ENCODE assay signal across 16 cellular contexts in the genomic region with DNA sequence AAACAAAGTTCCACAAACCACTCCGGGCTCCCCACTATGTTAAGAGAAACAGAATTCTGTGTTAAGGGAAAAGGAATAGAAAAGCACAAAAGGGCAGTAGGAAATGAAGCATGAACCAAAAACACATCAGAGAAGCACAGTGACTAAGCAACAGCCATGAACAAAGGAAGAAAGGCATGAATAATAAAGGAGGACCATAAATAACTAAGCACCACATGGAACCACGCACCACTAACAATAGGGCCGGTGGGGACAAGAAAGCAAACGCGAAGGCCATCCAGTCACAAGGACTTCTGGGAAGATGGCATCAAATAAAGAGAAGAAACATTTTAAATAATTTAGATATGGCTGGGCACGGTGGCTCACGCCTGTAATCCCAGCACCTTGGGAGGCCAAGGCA. TPM values are rescaled to one million over a fixed set of nuclear protein-coding genes. Genes with fewer than 3 reads are reported as not detected.
DNase-seq lines count a peak whose midpoint lies in the region; ATAC-seq, FAIRE-seq and TF ChIP-seq lines count a peak whose summit lies in the region.
"Had no signal": no experiment of that assay in that cellular context is flagged by ENCODE, and none has a peak within 500 bp of the region (broad histone marks: within the 10 kb centered on the region; RNA-seq: fewer than 3 reads in every experiment).

No MANE protein-coding gene starts in this region.

- DNase-seq in GM12891 (ENCODE audit: insufficient read length, low spot score) (no peak), Peyer's patch (no peak), sigmoid colon (no peak), AG08395 (ENCODE audit: low spot score) (no peak)
- no peak for DNase-seq in stimulated activated CD4-positive, alpha-beta T cell treated with anti-CD3 and anti-CD28 coated beads, Interleukin-12 subunit alpha, Interleukin-12 subunit beta, amount 100 ng/mL, for 4 hours
- no peak for DNase-seq in activated CD4-positive, alpha-beta T cell treated with anti-CD3 and anti-CD28 coated beads, Interleukin-2, amount 50 U/mL, for 48 hours
- DNase-seq: DMS79 treated with DMSO at 0.1 percent for 48 hours, GOT3, heart left ventricle, NCI-H1092, occipital lobe had no signal

- FAIRE-seq in GM12891 (lab: Jason Lieb, UNC), result peak; percentile 57
- FAIRE-seq: endothelial cell of umbilical vein, GM19239, RCC 7860 had no signal

- H3K9me3 ChIP-seq in Peyer's patch, result no peaks in the 10 kb centered on the region
- H3K9me3 ChIP-seq in gastroesophageal sphincter, result no peaks in the 10 kb centered on the region
- H3K9me3 ChIP-seq in sigmoid colon, result no peaks in the 10 kb centered on the region
- H3K9me3 ChIP-seq: heart left ventricle had no signal

- intact Hi-C loops in sigmoid colon (cut with DNase I), result no loop called here

- 86 to 87% methylated on average over 5 to 6 of the region's 7 CpGs for WGBS in gastroesophageal sphincter (ENCODE audit: low coverage in 1 of 2), 2 donors
- 86 to 87% methylated on average over 7 of the region's 7 CpGs for WGBS in sigmoid colon, 2 donors

- no peak for TF ChIP-seq EP300 in gastroesophageal sphincter (IDR thresholded peaks at IDR 0.05)
- no peak for TF ChIP-seq EP300 in sigmoid colon (IDR thresholded peaks at IDR 0.05)

- H3K27me3 ChIP-seq in Peyer's patch (no peaks in the 10 kb centered on the region), gastroesophageal sphincter (no peaks in the 10 kb centered on the region), sigmoid colon (no peaks in the 10 kb centered on the region)
- H3K27me3 ChIP-seq: heart left ventricle had no signal

- H3K4me1 ChIP-seq in Peyer's patch (peaks cover 0 to 4% (median 2%) of the 10 kb centered on the region in 4 donors), gastroesophageal sphincter (peaks cover 3 to 97% (median 6%) of the 10 kb centered on the region in 3 donors), sigmoid colon (peaks cover 0 to 80% (median 61%) of the 10 kb centered on the region in 4 donors)
- H3K4me1 ChIP-seq: heart left ventricle had no signal

- peak overlapping the region in 2 of 4 donors; percentile 27 to 30 for H3K4me3 ChIP-seq in Peyer's patch
- no peak overlapping the region for H3K4me3 ChIP-seq in gastroesophageal sphincter
- H3K4me3 ChIP-seq in sigmoid colon, result no peak overlapping the region
- H3K4me3 ChIP-seq: heart left ventricle had no signal

- TF ChIP-seq POLR2A in GM12891 (IDR thresholded peaks at IDR 0.05; ENCODE audit: low read depth, low read length), result no peak
- TF ChIP-seq POLR2A in Peyer's patch (IDR thresholded peaks at IDR 0.05), result no peak
- TF ChIP-seq POLR2A in gastroesophageal sphincter (IDR thresholded peaks at IDR 0.05), result no peak
- no peak for TF ChIP-seq POLR2A in sigmoid colon (IDR thresholded peaks at IDR 0.05)

- TF ChIP-seq CTCF in Peyer's patch (IDR thresholded peaks at IDR 0.05) (no peak), gastroesophageal sphincter (IDR thresholded peaks at IDR 0.05) (no peak), sigmoid colon (IDR thresholded peaks at IDR 0.05) (no peak)

- ATAC-seq in gastroesophageal sphincter (no peak), GM18907 (IDR thresholded peaks at IDR 0.05; ENCODE audit: unreplicated experiment) (no peak)
- ATAC-seq: heart left ventricle had no signal

- H3K27ac ChIP-seq in Peyer's patch (peak overlapping the region in 3 of 4 donors; percentile 30 to 88 (median 79)), gastroesophageal sphincter (peak overlapping the region; percentile 35 to 93 (median 74)), sigmoid colon (peak overlapping the region; percentile 66 to 95 (median 78))

- no peaks in the 10 kb centered on the region for H3K36me3 ChIP-seq in Peyer's patch
- H3K36me3 ChIP-seq in gastroesophageal sphincter, result no peaks in the 10 kb centered on the region
- peaks cover 0 to 5% (median 1%) of the 10 kb centered on the region in 4 donors for H3K36me3 ChIP-seq in sigmoid colon
- H3K36me3 ChIP-seq: heart left ventricle had no signal

TF ChIP-seq in GM12891, 5 proteins besides CTCF, POLR2A, EP300 and RAD21:
- TF ChIP-seq TAF1 (IDR thresholded peaks at IDR 0.05; ENCODE audit: low read depth, low read length), result no peak
- TF ChIP-seq POU2F2 (IDR thresholded peaks at IDR 0.05; ENCODE audit: low read depth, low read length), result no peak
- no peak for TF ChIP-seq POLR2AphosphoS5 (IDR thresholded peaks at IDR 0.05; ENCODE audit: low read depth, low read length)
- TF ChIP-seq PAX5 (IDR thresholded peaks at IDR 0.05; ENCODE audit: insufficient read depth, low read length, severe bottlenecking), result no peak
- no peak for TF ChIP-seq SPI1 (IDR thresholded peaks at IDR 0.05; ENCODE audit: low read depth, low read length)
TF ChIP-seq in GM12891: peak in this region for 0.

RNA-seq across cellular contexts. Expression of a gene that starts 18.0 kb away (rescaled TPM):
- 0.24 TPM for polyA plus RNA-seq in GM12891 (2012; ENCODE audit: low read depth, missing spikeins)
- 10 to 100 TPM; 15.6 to 37.8 (median 26.1) TPM for total RNA-seq in Peyer's patch
- 100 to 1,000 TPM; 561 to 930 (median 763) TPM for total RNA-seq in gastroesophageal sphincter
- 100 to 1,000 TPM; 440 to 536 (median 490) TPM for total RNA-seq in sigmoid colon
- 10 to 100 TPM in 1 of 3 donors, 1 to 10 TPM in 2; 7.4 to 32.2 (median 8.4) TPM for polyA plus RNA-seq in sigmoid colon

Comparison
In these comparisons a context has a peak if more than half of its experiments do, and no peak if none do; other contexts are left out.
1. RNA of a gene that starts 18.0 kb away (total RNA-seq): 561 to 930 TPM in gastroesophageal sphincter and 440 to 536 TPM in sigmoid colon; 15.6 to 37.8 TPM in Peyer's patch; every median in the first group is over 10 times any median in the second.
2. Peak in every context shown above with its lines, with median percentiles within 50 percentile points of each other: H3K27ac ChIP-seq.